ENCODE assay signal across 20 cellular contexts in genomic region chr1:211635602-211636205, GRCh38. TPM values are rescaled to one million over a fixed set of nuclear protein-coding genes. Genes with fewer than 3 reads are reported as not detected.
DNase-seq lines count a peak whose midpoint lies in the region; ATAC-seq, FAIRE-seq and TF ChIP-seq lines count a peak whose summit lies in the region.
"Had no signal": no experiment of that assay in that cellular context is flagged by ENCODE, and none has a peak within 500 bp of the region (broad histone marks: within the 10 kb centered on the region; RNA-seq: fewer than 3 reads in every experiment).

No MANE protein-coding gene starts in this region.

- no peak overlapping the region for H4K8ac ChIP-seq in mesendoderm (ENCODE audit: low read depth, low read length)

- H2AK5ac ChIP-seq in mesendoderm (ENCODE audit: low read length): no peak overlapping the region

- intact Hi-C loops in Panc1 (cut with micrococcal nuclease; ENCODE audit: unreplicated experiment) (no loop called here), sciatic nerve (cut with DNase I) (no loop called here)

- no peaks in the 10 kb centered on the region for H3K36me3 Mint-ChIP-seq in chondrocyte (ENCODE audit: low read depth)

- POLR2A ChIA-PET in Panc1 (lab: Charles Lee): no interaction called here

- H3K9me3 Mint-ChIP-seq in chondrocyte (ENCODE audit: low read depth): no peaks in the 10 kb centered on the region

- H3K18ac ChIP-seq in mesendoderm (ENCODE audit: low read length): no peak overlapping the region

- BruUV-seq in Panc1 (replicated peaks; lab: Mats Ljungman, UMichigan): no TSS peak

- no peak for FAIRE-seq in GM12891 (lab: Jason Lieb, UNC)
- FAIRE-seq: A204.1, GM19239 had no signal

- no peak overlapping the region for H3K9ac ChIP-seq in mesendoderm (ENCODE audit: low read length)

- H3K9me3 ChIP-seq in Panc1 (ENCODE audit: control insufficient read depth, insufficient read depth, low read depth, low read length): no peaks in the 10 kb centered on the region
- H3K9me3 ChIP-seq: Caco-2, SJCRH30 had no signal

- CTCF ChIA-PET in Panc1 (lab: Charles Lee): no interaction called here

- no peaks in the 10 kb centered on the region for H3K27me3 Mint-ChIP-seq in chondrocyte (ENCODE audit: low read depth)

- no peak for TF ChIP-seq CTCF in AG10803 (conservative IDR thresholded peaks at IDR 0.05; ENCODE audit: low read length)
- TF ChIP-seq CTCF in Panc1 (IDR thresholded peaks at IDR 0.05): no peak
- no peak for TF ChIP-seq CTCF in chondrocyte (IDR thresholded peaks at IDR 0.05)

- H3K79me1 ChIP-seq in mesendoderm (ENCODE audit: low read length): no peaks in the 10 kb centered on the region

- no peak overlapping the region for H3K4me3 ChIP-seq in AG10803 (ENCODE audit: low read length)
- H3K4me3 ChIP-seq in Panc1 (ENCODE audit: low read depth in 2 of 2, low read length in 2 of 2): no peak overlapping the region
- H3K4me3 ChIP-seq in mesendoderm (ENCODE audit: low read length): no peak overlapping the region
- H3K4me3 ChIP-seq: SJCRH30 had no signal

- H3K4me1 ChIP-seq in Panc1 (ENCODE audit: control insufficient read depth, insufficient read depth, low read length) (peaks cover 32% of the 10 kb centered on the region), mesendoderm (ENCODE audit: control insufficient read depth, low read depth, low read length) (peaks cover 2% of the 10 kb centered on the region)

- no peak overlapping the region for H3K56ac ChIP-seq in mesendoderm (ENCODE audit: low read length)

- H3K27me3 ChIP-seq in Panc1 (ENCODE audit: control insufficient read depth, insufficient read depth, low read length) (no peaks in the 10 kb centered on the region), mesendoderm (ENCODE audit: insufficient read depth, low read length, poor library complexity) (no peaks in the 10 kb centered on the region)
- H3K27me3 ChIP-seq: SJCRH30 had no signal

- H2BK120ac ChIP-seq in mesendoderm (ENCODE audit: low read depth, low read length): no peak overlapping the region

- in situ Hi-C loops in Panc1 (cut with HindIII; ENCODE audit: low pct_unique_long_range_greater_than_20kb, low sequenced_read_pairs): no loop called here

- H3K23ac ChIP-seq in mesendoderm (ENCODE audit: low read length): no peak overlapping the region

- no peak overlapping the region for H3K4ac ChIP-seq in mesendoderm (ENCODE audit: low read depth, low read length)

- H3K27ac ChIP-seq in Panc1 (ENCODE audit: low read length) (0 out of 2 replicates have a peak overlapping the region, but pooled peaks have one; percentile 42), mesendoderm (ENCODE audit: low read depth, low read length) (no peak overlapping the region)
- H3K27ac ChIP-seq: RWPE1, SJCRH30 had no signal

- no peak overlapping the region for H3K4me2 ChIP-seq in mesendoderm (ENCODE audit: low read length)

- no peak overlapping the region for H4K5ac ChIP-seq in mesendoderm (ENCODE audit: low read length)

- WGBS in mesendoderm (ENCODE audit: extremely low coverage, insufficient coverage, low lambda C conversion rate): no CpG with 5 or more reads among the region's 9 CpGs

- no peak overlapping the region for H2BK15ac ChIP-seq in mesendoderm (replicated peaks; ENCODE audit: low read depth)

- H3K4me3 Mint-ChIP-seq in chondrocyte (ENCODE audit: unreplicated experiment): no peak overlapping the region

- peak; percentile 40 for DNase-seq in AG10803 (ENCODE audit: low read depth)
- no peak for DNase-seq in Panc1 (ENCODE audit: low read depth, low spot score)
- peak; percentile 9 for DNase-seq in chondrocyte (ENCODE audit: low spot score)
- DNase-seq in sciatic nerve (ENCODE audit: low spot score): peak; percentile 22
- no peak for DNase-seq in GM12891 (ENCODE audit: insufficient read length, low spot score)
- no peak for DNase-seq in mesendoderm
- no peak for DNase-seq in NCI-H748 treated with DMSO at 0.1 percent for 48 hours (lab: John Stamatoyannopoulos, UW)
- DNase-seq: C1 segment of cervical spinal cord, DMS153, H7, Kasumi-1, NCI-H1105, NCI-H1694, NCI-H2107, NCI-H526, SJCRH30 had no signal

- H3K36me3 ChIP-seq in Panc1 (ENCODE audit: control insufficient read depth, insufficient read depth, low read length) (no peaks in the 10 kb centered on the region), mesendoderm (ENCODE audit: control insufficient read depth, insufficient read depth, low read length) (no peaks in the 10 kb centered on the region)
- H3K36me3 ChIP-seq: SJCRH30 had no signal

- no peak overlapping the region for H3K27ac Mint-ChIP-seq in chondrocyte (ENCODE audit: unreplicated experiment)

- H3K4me1 Mint-ChIP-seq in chondrocyte (ENCODE audit: low read depth): peaks cover 63% of the 10 kb centered on the region

- ATAC-seq in Panc1 (no peak), sciatic nerve (no peak)

- H3K79me2 ChIP-seq in mesendoderm (ENCODE audit: control insufficient read depth, insufficient read depth, low read length): no peaks in the 10 kb centered on the region

- no peak for TF ChIP-seq POLR2A in GM12891 (IDR thresholded peaks at IDR 0.05; ENCODE audit: low read depth, low read length)

- no peak overlapping the region for H2BK5ac ChIP-seq in mesendoderm (ENCODE audit: low read length)

TF ChIP-seq in GM12891, 5 proteins besides CTCF, POLR2A, EP300 and RAD21:
- no peak for TF ChIP-seq PAX5 (IDR thresholded peaks at IDR 0.05; ENCODE audit: insufficient read depth, low read length, severe bottlenecking)
- TF ChIP-seq TAF1 (IDR thresholded peaks at IDR 0.05; ENCODE audit: low read depth, low read length): no peak
- TF ChIP-seq SPI1 (IDR thresholded peaks at IDR 0.05; ENCODE audit: low read depth, low read length): no peak
- TF ChIP-seq POU2F2 (IDR thresholded peaks at IDR 0.05; ENCODE audit: low read depth, low read length): no peak
- no peak for TF ChIP-seq POLR2AphosphoS5 (IDR thresholded peaks at IDR 0.05; ENCODE audit: low read depth, low read length)

RNA-seq across cellular contexts. Expression of gene NEK2, which starts 39.7 kb away (rescaled TPM):
- total RNA-seq in Panc1 (2021; ENCODE audit: unreplicated experiment): 34.4 TPM
- polyA plus RNA-seq in Panc1 (2012; ENCODE audit: insufficient read length): 11.0 TPM
- 2.3 to 4.1 TPM (median 3.2 TPM) in 3 replicates for total RNA-seq in chondrocyte
- total RNA-seq in sciatic nerve: 0.49 TPM
- polyA plus RNA-seq in GM12891 (2012; ENCODE audit: low read depth, missing spikeins): 16.6 TPM
- polyA plus RNA-seq in mesendoderm (2013, experiment 1 of 2): 13.0 TPM
- 13.9 TPM for polyA plus RNA-seq in mesendoderm (2013, experiment 2 of 2)

RNA-seq across cellular contexts. Expression of gene SLC30A1, which starts 56.7 kb away (rescaled TPM):
- total RNA-seq in Panc1 (2021; ENCODE audit: unreplicated experiment) (34.5 TPM), chondrocyte (13.9 to 18.3 TPM (median 18.2 TPM) in 3 replicates), sciatic nerve (24.6 TPM)
- polyA plus RNA-seq in Panc1 (2012; ENCODE audit: insufficient read length): 18.6 TPM
- 6.1 TPM for polyA plus RNA-seq in GM12891 (2012; ENCODE audit: low read depth, missing spikeins)
- 11.3 TPM for polyA plus RNA-seq in mesendoderm (2013, experiment 1 of 2)
- 10.4 TPM for polyA plus RNA-seq in mesendoderm (2013, experiment 2 of 2)

Comparison
In these comparisons a context has a peak if more than half of its experiments do, and no peak if none do; other contexts are left out.
1. DNase-seq: peak in AG10803 (single experiment), chondrocyte (single experiment) and sciatic nerve (single experiment); none in Panc1 (single experiment), GM12891 (single experiment), mesendoderm (single experiment) and NCI-H748 treated with DMSO at 0.1 percent for 48 hours (single experiment).